ENCODE assay signal across 1 cellular context in genomic region chr5:68433921-68434879, GRCh38.
TF ChIP-seq lines count a peak whose summit lies in the region.

No MANE protein-coding gene starts in this region.

TF ChIP-seq in GM12878, 131 proteins besides CTCF, POLR2A, EP300 and RAD21 (continued from another document and continues in another):
- no peak for TF ChIP-seq ZNF384 (IDR thresholded peaks at IDR 0.05; ENCODE audit: borderline replicate concordance, low read depth, low read length)
- no peak for TF ChIP-seq STAT1 (conservative IDR thresholded peaks at IDR 0.05)
- TF ChIP-seq YY1 (IDR thresholded peaks at IDR 0.05; ENCODE audit: low read depth, low read length) = 0 out of 2 replicates have a peak, but pooled peaks have one; percentile 7
- TF ChIP-seq, protein P1, sequence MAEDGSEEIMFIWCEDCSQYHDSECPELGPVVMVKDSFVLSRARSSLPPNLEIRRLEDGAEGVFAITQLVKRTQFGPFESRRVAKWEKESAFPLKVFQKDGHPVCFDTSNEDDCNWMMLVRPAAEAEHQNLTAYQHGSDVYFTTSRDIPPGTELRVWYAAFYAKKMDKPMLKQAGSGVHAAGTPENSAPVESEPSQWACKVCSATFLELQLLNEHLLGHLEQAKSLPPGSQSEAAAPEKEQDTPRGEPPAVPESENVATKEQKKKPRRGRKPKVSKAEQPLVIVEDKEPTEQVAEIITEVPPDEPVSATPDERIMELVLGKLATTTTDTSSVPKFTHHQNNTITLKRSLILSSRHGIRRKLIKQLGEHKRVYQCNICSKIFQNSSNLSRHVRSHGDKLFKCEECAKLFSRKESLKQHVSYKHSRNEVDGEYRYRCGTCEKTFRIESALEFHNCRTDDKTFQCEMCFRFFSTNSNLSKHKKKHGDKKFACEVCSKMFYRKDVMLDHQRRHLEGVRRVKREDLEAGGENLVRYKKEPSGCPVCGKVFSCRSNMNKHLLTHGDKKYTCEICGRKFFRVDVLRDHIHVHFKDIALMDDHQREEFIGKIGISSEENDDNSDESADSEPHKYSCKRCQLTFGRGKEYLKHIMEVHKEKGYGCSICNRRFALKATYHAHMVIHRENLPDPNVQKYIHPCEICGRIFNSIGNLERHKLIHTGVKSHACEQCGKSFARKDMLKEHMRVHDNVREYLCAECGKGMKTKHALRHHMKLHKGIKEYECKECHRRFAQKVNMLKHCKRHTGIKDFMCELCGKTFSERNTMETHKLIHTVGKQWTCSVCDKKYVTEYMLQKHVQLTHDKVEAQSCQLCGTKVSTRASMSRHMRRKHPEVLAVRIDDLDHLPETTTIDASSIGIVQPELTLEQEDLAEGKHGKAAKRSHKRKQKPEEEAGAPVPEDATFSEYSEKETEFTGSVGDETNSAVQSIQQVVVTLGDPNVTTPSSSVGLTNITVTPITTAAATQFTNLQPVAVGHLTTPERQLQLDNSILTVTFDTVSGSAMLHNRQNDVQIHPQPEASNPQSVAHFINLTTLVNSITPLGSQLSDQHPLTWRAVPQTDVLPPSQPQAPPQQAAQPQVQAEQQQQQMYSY (CRISPR knock-in tag; IDR thresholded peaks at IDR 0.05) = no peak
- peak; percentile 88 for TF ChIP-seq NR2F1 (conservative IDR thresholded peaks at IDR 0.05)
- TF ChIP-seq, protein P2, sequence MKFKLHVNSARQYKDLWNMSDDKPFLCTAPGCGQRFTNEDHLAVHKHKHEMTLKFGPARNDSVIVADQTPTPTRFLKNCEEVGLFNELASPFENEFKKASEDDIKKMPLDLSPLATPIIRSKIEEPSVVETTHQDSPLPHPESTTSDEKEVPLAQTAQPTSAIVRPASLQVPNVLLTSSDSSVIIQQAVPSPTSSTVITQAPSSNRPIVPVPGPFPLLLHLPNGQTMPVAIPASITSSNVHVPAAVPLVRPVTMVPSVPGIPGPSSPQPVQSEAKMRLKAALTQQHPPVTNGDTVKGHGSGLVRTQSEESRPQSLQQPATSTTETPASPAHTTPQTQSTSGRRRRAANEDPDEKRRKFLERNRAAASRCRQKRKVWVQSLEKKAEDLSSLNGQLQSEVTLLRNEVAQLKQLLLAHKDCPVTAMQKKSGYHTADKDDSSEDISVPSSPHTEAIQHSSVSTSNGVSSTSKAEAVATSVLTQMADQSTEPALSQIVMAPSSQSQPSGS (IDR thresholded peaks at IDR 0.05; ENCODE audit: low read length) = peak; percentile 98
- TF ChIP-seq, protein P3, sequence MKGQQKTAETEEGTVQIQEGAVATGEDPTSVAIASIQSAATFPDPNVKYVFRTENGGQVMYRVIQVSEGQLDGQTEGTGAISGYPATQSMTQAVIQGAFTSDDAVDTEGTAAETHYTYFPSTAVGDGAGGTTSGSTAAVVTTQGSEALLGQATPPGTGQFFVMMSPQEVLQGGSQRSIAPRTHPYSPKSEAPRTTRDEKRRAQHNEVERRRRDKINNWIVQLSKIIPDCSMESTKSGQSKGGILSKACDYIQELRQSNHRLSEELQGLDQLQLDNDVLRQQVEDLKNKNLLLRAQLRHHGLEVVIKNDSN (IDR thresholded peaks at IDR 0.05; ENCODE audit: borderline replicate concordance, extremely low read length, insufficient read depth, low read depth, low read length) = no peak
- TF ChIP-seq NFXL1 (IDR thresholded peaks at IDR 0.05; ENCODE audit: borderline replicate concordance) = no peak
- peak; percentile 69; the same call in 1 of the 2 replicates for TF ChIP-seq PML (IDR thresholded peaks at IDR 0.05; ENCODE audit: low read length)
- TF ChIP-seq IRF3 (IDR thresholded peaks at IDR 0.05) = no peak
- TF ChIP-seq MXI1 (IDR thresholded peaks at IDR 0.05; ENCODE audit: low read depth, low read length) = no peak
- 0 out of 2 replicates have a peak, but pooled peaks have one; percentile 66 for TF ChIP-seq TCF3 (IDR thresholded peaks at IDR 0.05; ENCODE audit: borderline replicate concordance, insufficient read depth, low read depth, low read length)
- no peak for TF ChIP-seq ZBTB40 (IDR thresholded peaks at IDR 0.05; ENCODE audit: borderline replicate concordance)
- no peak for TF ChIP-seq E2F4 (IDR thresholded peaks at IDR 0.05; ENCODE audit: low read depth, low read length)
- TF ChIP-seq IRF4 (IDR thresholded peaks at IDR 0.05; ENCODE audit: low read depth, low read length) = peak; percentile 78
- peak; percentile 18; the same call in 1 of the 2 replicates for TF ChIP-seq USF2 (IDR thresholded peaks at IDR 0.05; ENCODE audit: borderline replicate concordance, low read depth, low read length)
- TF ChIP-seq MTA3 (IDR thresholded peaks at IDR 0.05; ENCODE audit: borderline replicate concordance, low read length) = peak; percentile 89; the same call in 1 of the 2 replicates
- no peak for TF ChIP-seq HDGF (IDR thresholded peaks at IDR 0.05)
- no peak for TF ChIP-seq HDAC6 (IDR thresholded peaks at IDR 0.05; ENCODE audit: unreplicated experiment)
- peak; percentile 90 for TF ChIP-seq MEF2B (IDR thresholded peaks at IDR 0.05; ENCODE audit: partially characterized antibody, poor library complexity, severe bottlenecking)
- TF ChIP-seq, protein P4, sequence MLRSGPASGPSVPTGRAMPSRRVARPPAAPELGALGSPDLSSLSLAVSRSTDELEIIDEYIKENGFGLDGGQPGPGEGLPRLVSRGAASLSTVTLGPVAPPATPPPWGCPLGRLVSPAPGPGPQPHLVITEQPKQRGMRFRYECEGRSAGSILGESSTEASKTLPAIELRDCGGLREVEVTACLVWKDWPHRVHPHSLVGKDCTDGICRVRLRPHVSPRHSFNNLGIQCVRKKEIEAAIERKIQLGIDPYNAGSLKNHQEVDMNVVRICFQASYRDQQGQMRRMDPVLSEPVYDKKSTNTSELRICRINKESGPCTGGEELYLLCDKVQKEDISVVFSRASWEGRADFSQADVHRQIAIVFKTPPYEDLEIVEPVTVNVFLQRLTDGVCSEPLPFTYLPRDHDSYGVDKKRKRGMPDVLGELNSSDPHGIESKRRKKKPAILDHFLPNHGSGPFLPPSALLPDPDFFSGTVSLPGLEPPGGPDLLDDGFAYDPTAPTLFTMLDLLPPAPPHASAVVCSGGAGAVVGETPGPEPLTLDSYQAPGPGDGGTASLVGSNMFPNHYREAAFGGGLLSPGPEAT (IDR thresholded peaks at IDR 0.05; ENCODE audit: low read depth) = peak; percentile 96
- no peak for TF ChIP-seq SREBF2 (IDR thresholded peaks at IDR 0.05; ENCODE audit: low read length)
- TF ChIP-seq CHD4 (IDR thresholded peaks at IDR 0.05) = 0 out of 2 replicates have a peak, but pooled peaks have one; percentile 42
- TF ChIP-seq CUX1 (IDR thresholded peaks at IDR 0.05; ENCODE audit: insufficient replicate concordance, low read depth, low read length) = peak; percentile 96
- no peak for TF ChIP-seq SPI1 (IDR thresholded peaks at IDR 0.05; ENCODE audit: borderline replicate concordance, insufficient read depth, low read depth, low read length)
- TF ChIP-seq, protein P5, sequence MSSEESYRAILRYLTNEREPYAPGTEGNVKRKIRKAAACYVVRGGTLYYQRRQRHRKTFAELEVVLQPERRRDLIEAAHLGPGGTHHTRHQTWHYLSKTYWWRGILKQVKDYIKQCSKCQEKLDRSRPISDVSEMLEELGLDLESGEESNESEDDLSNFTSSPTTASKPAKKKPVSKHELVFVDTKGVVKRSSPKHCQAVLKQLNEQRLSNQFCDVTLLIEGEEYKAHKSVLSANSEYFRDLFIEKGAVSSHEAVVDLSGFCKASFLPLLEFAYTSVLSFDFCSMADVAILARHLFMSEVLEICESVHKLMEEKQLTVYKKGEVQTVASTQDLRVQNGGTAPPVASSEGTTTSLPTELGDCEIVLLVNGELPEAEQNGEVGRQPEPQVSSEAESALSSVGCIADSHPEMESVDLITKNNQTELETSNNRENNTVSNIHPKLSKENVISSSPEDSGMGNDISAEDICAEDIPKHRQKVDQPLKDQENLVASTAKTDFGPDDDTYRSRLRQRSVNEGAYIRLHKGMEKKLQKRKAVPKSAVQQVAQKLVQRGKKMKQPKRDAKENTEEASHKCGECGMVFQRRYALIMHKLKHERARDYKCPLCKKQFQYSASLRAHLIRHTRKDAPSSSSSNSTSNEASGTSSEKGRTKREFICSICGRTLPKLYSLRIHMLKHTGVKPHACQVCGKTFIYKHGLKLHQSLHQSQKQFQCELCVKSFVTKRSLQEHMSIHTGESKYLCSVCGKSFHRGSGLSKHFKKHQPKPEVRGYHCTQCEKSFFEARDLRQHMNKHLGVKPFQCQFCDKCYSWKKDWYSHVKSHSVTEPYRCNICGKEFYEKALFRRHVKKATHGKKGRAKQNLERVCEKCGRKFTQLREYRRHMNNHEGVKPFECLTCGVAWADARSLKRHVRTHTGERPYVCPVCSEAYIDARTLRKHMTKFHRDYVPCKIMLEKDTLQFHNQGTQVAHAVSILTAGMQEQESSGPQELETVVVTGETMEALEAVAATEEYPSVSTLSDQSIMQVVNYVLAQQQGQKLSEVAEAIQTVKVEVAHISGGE (CRISPR knock-in tag; IDR thresholded peaks at IDR 0.05) = no peak
- no peak for TF ChIP-seq SUPT20H (IDR thresholded peaks at IDR 0.05; ENCODE audit: borderline replicate concordance, control insufficient read depth, low read depth, low read length)
- TF ChIP-seq NR2C2 (IDR thresholded peaks at IDR 0.05; ENCODE audit: borderline replicate concordance, control insufficient read depth, insufficient read length, low read depth) = no peak
- no peak for TF ChIP-seq CHD1 (IDR thresholded peaks at IDR 0.05; ENCODE audit: low read depth, low read length)
